In genomic region chr5:113269023-113269997, GRCh38 we compare ENCODE assay signal across 20 cellular contexts.
DNase-seq lines count a peak whose midpoint lies in the region; ATAC-seq and TF ChIP-seq lines count a peak whose summit lies in the region.
"Had no signal": no experiment of that assay in that cellular context is flagged by ENCODE, and none has a peak within 500 bp of the region (broad histone marks: within the 10 kb centered on the region; RNA-seq: fewer than 3 reads in every experiment).

No MANE protein-coding gene starts in this region.

- no peak overlapping the region for H3K27ac ChIP-seq in GM23338 (ENCODE audit: low read depth)
- H3K27ac ChIP-seq in endodermal cell (ENCODE audit: low read depth, low read length) = no peak overlapping the region
- H3K27ac ChIP-seq in neural progenitor cell = no peak overlapping the region
- H3K27ac ChIP-seq: coronary artery, prostate gland, suprapubic skin had no signal

- H3K4me3 ChIP-seq in GM23338 = no peak overlapping the region
- peak overlapping the region; percentile 69 for H3K4me3 ChIP-seq in endodermal cell (ENCODE audit: low read length)
- H3K4me3 ChIP-seq in neural progenitor cell = no peak overlapping the region
- H3K4me3 ChIP-seq: coronary artery, mucosa of descending colon, prostate gland, skin epidermis, suprapubic skin had no signal

- H3K4me2 ChIP-seq in GM23338 = peak overlapping the region; percentile 40
- peak overlapping the region; percentile 42 for H3K4me2 ChIP-seq in neural progenitor cell

- peaks cover 80% of the 10 kb centered on the region for H3K4me1 Mint-ChIP-seq in GM23338
- H3K4me1 Mint-ChIP-seq in endodermal cell = peaks cover 88% of the 10 kb centered on the region
- H3K4me1 Mint-ChIP-seq in neural progenitor cell = peaks cover 32% of the 10 kb centered on the region
- H3K4me1 Mint-ChIP-seq: stimulated activated memory B cell treated with anti-CD40 and anti-IgM and Interleukin-4, amounts not matched to agents 10 μg/mL and 1 μg/mL and 100 μg/mL, for 72 hours had no signal

- H4K20me1 ChIP-seq in GM23338 (replicated peaks; ENCODE audit: insufficient read depth) (no peaks in the 10 kb centered on the region), neural progenitor cell (ENCODE audit: low read depth) (no peaks in the 10 kb centered on the region)

- H3F3A ChIP-seq in GM23338 (replicated peaks; ENCODE audit: low read depth) (no peaks in the 10 kb centered on the region; the same call in 1 of the 2 replicates), neural progenitor cell (ENCODE audit: low read depth) (peaks cover 38% of the 10 kb centered on the region)

- no peaks in the 10 kb centered on the region for H3K27me3 ChIP-seq in GM23338 (ENCODE audit: insufficient read depth)
- no peaks in the 10 kb centered on the region for H3K27me3 ChIP-seq in endodermal cell (ENCODE audit: control insufficient read depth, insufficient read depth, low read length, poor library complexity, severe bottlenecking)
- no peaks in the 10 kb centered on the region for H3K27me3 ChIP-seq in neural progenitor cell
- H3K27me3 ChIP-seq: suprapubic skin had no signal

- intact Hi-C loops in Right ventricle myocardium inferior (cut with DNase I) = no loop called here

- H3K27ac Mint-ChIP-seq in GM23338 (no peak overlapping the region), endodermal cell (peak overlapping the region; percentile 90), neural progenitor cell (no peak overlapping the region)
- H3K27ac Mint-ChIP-seq: activated CD8-positive, alpha-beta T cell treated with anti-CD3 and anti-CD28 coated beads for 36 hours; stimulated activated memory B cell treated with anti-CD40 and anti-IgM and Interleukin-4, amounts not matched to agents 10 μg/mL and 1 μg/mL and 100 μg/mL, for 72 hours had no signal

- H3K9me3 Mint-ChIP-seq in GM23338 (no peaks in the 10 kb centered on the region), endodermal cell (no peaks in the 10 kb centered on the region), neural progenitor cell (peaks cover 3% of the 10 kb centered on the region)
- H3K9me3 Mint-ChIP-seq: activated CD8-positive, alpha-beta T cell treated with anti-CD3 and anti-CD28 coated beads for 36 hours; stimulated activated memory B cell treated with anti-CD40 and anti-IgM and Interleukin-4, amounts not matched to agents 10 μg/mL and 1 μg/mL and 100 μg/mL, for 72 hours had no signal

- H3K27me3 Mint-ChIP-seq in GM23338 (ENCODE audit: insufficient read depth, low read depth, poor library complexity) (peaks cover 5% of the 10 kb centered on the region), endodermal cell (ENCODE audit: insufficient read depth) (no peaks in the 10 kb centered on the region), neural progenitor cell (ENCODE audit: insufficient read depth, low read depth) (no peaks in the 10 kb centered on the region)
- H3K27me3 Mint-ChIP-seq: activated CD8-positive, alpha-beta T cell treated with anti-CD3 and anti-CD28 coated beads for 36 hours; stimulated activated memory B cell treated with anti-CD40 and anti-IgM and Interleukin-4, amounts not matched to agents 10 μg/mL and 1 μg/mL and 100 μg/mL, for 72 hours had no signal

- peaks cover 68% of the 10 kb centered on the region for H3K4me1 ChIP-seq in GM23338 (ENCODE audit: insufficient read depth)
- peaks cover 48% of the 10 kb centered on the region for H3K4me1 ChIP-seq in endodermal cell (ENCODE audit: control insufficient read depth, insufficient read depth, low read length)
- peaks cover 57% of the 10 kb centered on the region for H3K4me1 ChIP-seq in neural progenitor cell
- H3K4me1 ChIP-seq: prostate gland had no signal

- ATAC-seq in GM23338 (peak; percentile 79), GM21423 (IDR thresholded peaks at IDR 0.05; ENCODE audit: unreplicated experiment) (no peak), Right ventricle myocardium inferior (no peak)
- ATAC-seq: activated CD8-positive, alpha-beta T cell treated with anti-CD3 and anti-CD28 coated beads for 36 hours; mucosa of descending colon; stimulated activated memory B cell treated with anti-CD40 and anti-IgM and Interleukin-4, amounts not matched to agents 10 μg/mL and 1 μg/mL and 100 μg/mL, for 72 hours had no signal

- H3K9ac ChIP-seq in endodermal cell (ENCODE audit: extremely low read depth, low read length, poor library complexity, severe bottlenecking) = peak overlapping the region; percentile 31
- no peak overlapping the region for H3K9ac ChIP-seq in neural progenitor cell

- no peak for TF ChIP-seq CTCF in GM23338 (conservative IDR thresholded peaks at IDR 0.05; ENCODE audit: low read depth in 2 of 2)
- no peak for TF ChIP-seq CTCF in endodermal cell (conservative IDR thresholded peaks at IDR 0.05)
- TF ChIP-seq CTCF in neural progenitor cell (IDR thresholded peaks at IDR 0.05) = no peak

- WGBS in endodermal cell (ENCODE audit: insufficient coverage in 1 of 2, insufficient read length in 1 of 2), 2 experiments = 21 to 25% methylated on average over 2 to 4 of the region's 4 CpGs

- H3K36me3 ChIP-seq in GM23338 (ENCODE audit: insufficient read depth) (no peaks in the 10 kb centered on the region), endodermal cell (ENCODE audit: control insufficient read depth, insufficient read depth, low read length) (peaks cover 4% of the 10 kb centered on the region), neural progenitor cell (no peaks in the 10 kb centered on the region)
- H3K36me3 ChIP-seq: prostate gland, suprapubic skin had no signal

- no peaks in the 10 kb centered on the region for H3K9me3 ChIP-seq in endodermal cell (ENCODE audit: control insufficient read depth, low read length)
- H3K9me3 ChIP-seq in neural progenitor cell (ENCODE audit: low read depth) = no peaks in the 10 kb centered on the region
- H3K9me3 ChIP-seq: mucosa of descending colon, prostate gland, suprapubic skin had no signal

- DNase-seq in GM23338 (ENCODE audit: low spot score) (no peak), NCI-H82 (lab: John Stamatoyannopoulos, UW) (peak; percentile 80), endodermal cell (peak; percentile 81), neural progenitor cell (ENCODE audit: low spot score) (peak; percentile 12), Right ventricle myocardium inferior (ENCODE audit: missing footprints) (no peak), iPS-NIHi7 (ENCODE audit: extremely low spot score) (no peak), NCI-H1436 treated with DMSO at 0.1 percent for 48 hours (lab: John Stamatoyannopoulos, UW) (no peak)
- DNase-seq: activated CD8-positive, alpha-beta T cell treated with anti-CD3 and anti-CD28 coated beads for 36 hours; activated gamma-delta T cell treated with Interleukin-2 at 50 U/mL for 16 hours; activated T-cell treated with anti-CD3 and anti-CD28 coated beads for 4 hours; DMS153; GF-D8; mucosa of descending colon; stimulated activated CD4-positive, alpha-beta T cell treated with anti-CD3 and anti-CD28 coated beads, Interleukin-1b, Interleukin-23, amount 100 ng/mL, for 48 hours had no signal

- peaks cover 16% of the 10 kb centered on the region for H3K79me2 ChIP-seq in GM23338 (replicated peaks; ENCODE audit: insufficient read depth)
- peaks cover 6% of the 10 kb centered on the region for H3K79me2 ChIP-seq in neural progenitor cell (ENCODE audit: low read depth)

- no peaks in the 10 kb centered on the region for H3K9me2 ChIP-seq in GM23338 (ENCODE audit: insufficient read depth)

- H3K36me3 Mint-ChIP-seq in GM23338 (ENCODE audit: low read depth) (no peaks in the 10 kb centered on the region), endodermal cell (ENCODE audit: low read depth) (no peaks in the 10 kb centered on the region), neural progenitor cell (no peaks in the 10 kb centered on the region)
- H3K36me3 Mint-ChIP-seq: stimulated activated memory B cell treated with anti-CD40 and anti-IgM and Interleukin-4, amounts not matched to agents 10 μg/mL and 1 μg/mL and 100 μg/mL, for 72 hours had no signal

- 0 out of 3 replicates have a peak overlapping the region, but pooled peaks have one; percentile 3 for H3K4me3 Mint-ChIP-seq in GM23338
- peak overlapping the region; percentile 10 for H3K4me3 Mint-ChIP-seq in endodermal cell
- no peak overlapping the region for H3K4me3 Mint-ChIP-seq in neural progenitor cell
- H3K4me3 Mint-ChIP-seq: activated CD8-positive, alpha-beta T cell treated with anti-CD3 and anti-CD28 coated beads for 36 hours; stimulated activated memory B cell treated with anti-CD40 and anti-IgM and Interleukin-4, amounts not matched to agents 10 μg/mL and 1 μg/mL and 100 μg/mL, for 72 hours had no signal

- H2AFZ ChIP-seq in GM23338 (no peak overlapping the region), neural progenitor cell (replicated peaks) (no peak overlapping the region)

TF ChIP-seq in GM23338, 12 proteins besides CTCF, POLR2A, EP300 and RAD21 (continues in another document):
- TF ChIP-seq STAT1 (IDR thresholded peaks at IDR 0.05; ENCODE audit: unreplicated experiment) = no peak

Comparison
In these comparisons a context has a peak if more than half of its experiments do, and no peak if none do; other contexts are left out.
1. DNase-seq: peak in NCI-H82 (single experiment), endodermal cell (single experiment) and neural progenitor cell (single experiment); none in GM23338 (single experiment), Right ventricle myocardium inferior (single experiment), iPS-NIHi7 (single experiment) and NCI-H1436 treated with DMSO at 0.1 percent for 48 hours (single experiment).